ENCODE assay signal across 28 cellular contexts in genomic region chr5:156819537-156819936, GRCh38. TPM values are rescaled to one million over a fixed set of nuclear protein-coding genes. Genes with fewer than 3 reads are reported as not detected.
"Had no signal": no experiment of that assay in that cellular context is flagged by ENCODE, and none has a peak within 500 bp of the region (broad histone marks: within the 10 kb centered on the region; RNA-seq: fewer than 3 reads in every experiment).

No MANE protein-coding gene starts in this region.

- DNase-seq: activated CD4-positive, alpha-beta T cell treated with anti-CD3 and anti-CD28 coated beads for 36 hours; activated CD4-positive, CD25-positive, alpha-beta regulatory T cell; activated CD8-positive, alpha-beta memory T cell treated with anti-CD3 and anti-CD28 coated beads, Interleukin-2, amount 10 ng/mL, durations not matched to agents 7 days and 5 days; activated CD8-positive, alpha-beta T cell treated with anti-CD3 and anti-CD28 coated beads, Interleukin-2, amount 10 ng/mL, durations not matched to agents 7 days and 5 days; activated T-cell treated with anti-CD3 and anti-CD28 coated beads, Interleukin-2, amount 50 U/mL, for 48 hours; anterior cingulate cortex; dermis blood vessel endothelial cell; effector CD4-positive, alpha-beta T cell; foreskin keratinocyte; heart right ventricle; kidney glomerular epithelial cell; left ventricle myocardium inferior; mesendoderm; natural killer cell; stimulated activated CD4-positive, alpha-beta T cell treated with anti-CD3 and anti-CD28 coated beads, Interleukin-15, amount 100 ng/mL, for 24 hours; stimulated activated CD4-positive, alpha-beta T cell treated with anti-CD3 and anti-CD28 coated beads, Interleukin-2, amount 100 ng/mL, for 24 hours; stimulated activated naive CD4-positive, alpha-beta T cell treated with Interleukin-2 at 50 U/mL for 16 hours had no signal

- FAIRE-seq: bronchial epithelial cell, colon, urothelium cell line had no signal

- ATAC-seq: activated CD4-positive, alpha-beta T cell treated with anti-CD3 and anti-CD28 coated beads for 36 hours; activated CD8-positive, alpha-beta memory T cell treated with anti-CD3 and anti-CD28 coated beads, Interleukin-2, amount 10 ng/mL, durations not matched to agents 7 days and 5 days; activated CD8-positive, alpha-beta T cell treated with anti-CD3 and anti-CD28 coated beads, Interleukin-2, amount 10 ng/mL, durations not matched to agents 7 days and 5 days; foreskin keratinocyte; heart right ventricle; natural killer cell had no signal

- H3K4me3 ChIP-seq: esophagus muscularis mucosa, heart right ventricle, left ventricle myocardium inferior, lung, right atrium auricular region, thoracic aorta had no signal

- H3K27me3 ChIP-seq: esophagus muscularis mucosa, foreskin keratinocyte, heart right ventricle, right atrium auricular region had no signal

- H3K9me3 ChIP-seq: esophagus muscularis mucosa, heart right ventricle, left ventricle myocardium inferior, right atrium auricular region, thoracic aorta had no signal

- H3K4me1 ChIP-seq: esophagus muscularis mucosa, foreskin keratinocyte, heart right ventricle, left ventricle myocardium inferior, right atrium auricular region had no signal

- H3K27ac ChIP-seq: esophagus muscularis mucosa, foreskin keratinocyte, heart right ventricle, left ventricle myocardium inferior, right atrium auricular region, thoracic aorta had no signal

- H3K36me3 ChIP-seq: esophagus muscularis mucosa, heart right ventricle, left ventricle myocardium inferior, right atrium auricular region, thoracic aorta had no signal

RNA-seq across cellular contexts. Expression of gene PPP1R2B, which starts 30.6 kb away (rescaled TPM):
- total RNA-seq: activated CD8-positive, alpha-beta memory T cell treated with anti-CD3 and anti-CD28 coated beads, Interleukin-2, amount 10 ng/mL, durations not matched to agents 7 days and 5 days; bronchial epithelial cell; esophagus muscularis mucosa; foreskin keratinocyte; glomerular endothelial cell; left ventricle myocardium inferior; omental fat pad; right atrium auricular region; subcutaneous adipose tissue; thoracic aorta had no signal
- polyA plus RNA-seq: adipose tissue had no signal
